8 cellular contexts compared by ENCODE assay signal in genomic region chr1:60281360-60281932, GRCh38.
DNase-seq lines count a peak whose midpoint lies in the region; ATAC-seq, FAIRE-seq and TF ChIP-seq lines count a peak whose summit lies in the region.

No MANE protein-coding gene starts in this region.

- peak; percentile 17 to 64; a peak in 3 of 4 replicates for TF ChIP-seq EP300 in SK-N-SH (IDR thresholded peaks at IDR 0.05; ENCODE audit: borderline replicate concordance in 1 of 2, low read depth in 1 of 2, low read length in 1 of 2)

- H3K9me2 ChIP-seq in SK-N-SH = 0 out of 2 replicates have a peak, but pooled peaks cover 3% of the 10 kb centered on the region

- DNase-seq in AG04450 (ENCODE audit: low read depth, low spot score) (no peak), GM12891 (ENCODE audit: insufficient read length, low spot score) (peak; percentile 37), NCI-H1048 (lab: John Stamatoyannopoulos, UW) (peak; percentile 68), SK-N-SH (peak; percentile 79), epithelial cell of prostate (ENCODE audit: low read depth, low spot score) (peak; percentile 49), middle frontal gyrus (ENCODE audit: extremely low spot score, low spot score) (peak; percentile 79), GOT3 (lab: John Stamatoyannopoulos, UW) (no peak)

- H3K79me2 ChIP-seq in SK-N-SH (ENCODE audit: insufficient read depth) = no peaks in the 10 kb centered on the region

- peaks cover 17% of the 10 kb centered on the region for H3F3A ChIP-seq in SK-N-SH (replicated peaks; ENCODE audit: insufficient read depth)

- WGBS in SK-N-SH (ENCODE audit: low lambda C conversion rate) = 9% methylated on average over 9 of the region's 9 CpGs

- H3K4me2 ChIP-seq in SK-N-SH = peak overlapping the region; percentile 57

- ATAC-seq in HG02759 (IDR thresholded peaks at IDR 0.05; ENCODE audit: unreplicated experiment) = peak; percentile 98

- CTCF ChIA-PET in AG04450 (lab: Charles Lee) = interaction anchor here (0.6 to 1.9 kb wide), 20 partner anchors 9 to 1570 kb away, joined by 3 to 29 read pairs (median 4); no protein-coding TSS in a partner anchor
- CTCF ChIA-PET in SK-N-SH (lab: Yijun Ruan, JAX) = interaction anchor here (0.5 to 3.1 kb wide), 69 partner anchors 8 to 1570 kb away, joined by 3 to 35 read pairs (median 4); no protein-coding TSS in a partner anchor

- H3K9me3 ChIP-seq in AG04450 (ENCODE audit: control insufficient read depth, insufficient read depth, low read length) (no peaks in the 10 kb centered on the region), SK-N-SH (no peaks in the 10 kb centered on the region)

- H3K27me3 ChIP-seq in AG04450 (ENCODE audit: control insufficient read depth, insufficient read depth, low read length) (no peaks in the 10 kb centered on the region), SK-N-SH (ENCODE audit: insufficient read depth) (no peaks in the 10 kb centered on the region)

- no peaks in the 10 kb centered on the region for H3K36me3 ChIP-seq in SK-N-SH (replicated peaks in 1 of 2; ENCODE audit: control insufficient read depth in 1 of 2, insufficient read depth in 2 of 2, low read length in 1 of 2)

- no peak for TF ChIP-seq POLR2A in GM12891 (IDR thresholded peaks at IDR 0.05; ENCODE audit: low read depth, low read length)

- peak; percentile 98 for TF ChIP-seq RAD21 in SK-N-SH (IDR thresholded peaks at IDR 0.05; ENCODE audit: low read length)

- FAIRE-seq in GM12891 (lab: Jason Lieb, UNC) = no peak

- H4K20me1 ChIP-seq in SK-N-SH (ENCODE audit: insufficient read depth) = no peaks in the 10 kb centered on the region

- peak overlapping the region; percentile 10; the same call in 1 of the 2 replicates for H3K9ac ChIP-seq in SK-N-SH

- peak overlapping the region; percentile 69 for H2AFZ ChIP-seq in SK-N-SH (ENCODE audit: low read depth)

- POLR2A ChIA-PET in AG04450 (lab: Yijun Ruan, JAX) (interaction anchor here (0.6 kb wide), 1 partner anchor 1715 kb away, joined by 3 read pairs; no protein-coding TSS in a partner anchor), SK-N-SH (lab: Yijun Ruan, JAX) (interaction anchor here (1.0 to 2.2 kb wide), 8 partner anchors 15 to 769 kb away, joined by 3 to 14 read pairs (median 4); no protein-coding TSS in a partner anchor)

- H3K4me3 ChIP-seq in AG04450 (ENCODE audit: low read depth, low read length) (no peak overlapping the region), SK-N-SH (ENCODE audit: low read depth in 2 of 2, low read length in 1 of 2) (peak overlapping the region in 1 of 2 experiments; percentile 24; a peak in 1 of 4 replicates)

- peak; percentile 87 for TF ChIP-seq CTCF in AG04450 (IDR thresholded peaks at IDR 0.05; ENCODE audit: low read depth, low read length)
- peak; percentile 92 for TF ChIP-seq CTCF in SK-N-SH (IDR thresholded peaks at IDR 0.05)

- H3K27ac ChIP-seq in AG04450 (ENCODE audit: low read depth, low read length) (no peak overlapping the region), SK-N-SH (ENCODE audit: low read depth in 2 of 2, low read length in 1 of 2) (peak overlapping the region; percentile 61 to 98; a peak in 3 of 4 replicates), epithelial cell of prostate (peak overlapping the region; percentile 16)

- H3K4me1 ChIP-seq in SK-N-SH (ENCODE audit: control insufficient read depth in 1 of 2, insufficient read depth in 2 of 2, low read depth in 1 of 2, low read length in 1 of 2) = peaks cover 20 to 21% of the 10 kb centered on the region in 2 experiments

TF ChIP-seq in GM12891, 5 proteins besides CTCF, POLR2A, EP300 and RAD21:
- TF ChIP-seq POU2F2 (IDR thresholded peaks at IDR 0.05; ENCODE audit: low read depth, low read length) (no peak), SPI1 (IDR thresholded peaks at IDR 0.05; ENCODE audit: low read depth, low read length) (no peak), TAF1 (IDR thresholded peaks at IDR 0.05; ENCODE audit: low read depth, low read length) (no peak), PAX5 (IDR thresholded peaks at IDR 0.05; ENCODE audit: insufficient read depth, low read length, severe bottlenecking) (no peak), POLR2AphosphoS5 (IDR thresholded peaks at IDR 0.05; ENCODE audit: low read depth, low read length) (no peak)
TF ChIP-seq in GM12891: peak in this region for 0.

TF ChIP-seq in SK-N-SH, 30 proteins besides CTCF, POLR2A, EP300 and RAD21 (continues in another document):
- TF ChIP-seq CHD2 (IDR thresholded peaks at IDR 0.05; ENCODE audit: low read length, partially characterized antibody) (peak; percentile 24), NRF1 (IDR thresholded peaks at IDR 0.05; ENCODE audit: low read depth, low read length) (no peak), REST (IDR thresholded peaks at IDR 0.05; ENCODE audit: low read depth, low read length) (no peak), MAX (IDR thresholded peaks at IDR 0.05; ENCODE audit: low read depth) (no peak), GATA2 (CRISPR knock-in tag; IDR thresholded peaks at IDR 0.05) (no peak), EZH2phosphoT487 (IDR thresholded peaks at IDR 0.05; ENCODE audit: borderline replicate concordance, low read depth) (no peak), TEAD4 (IDR thresholded peaks at IDR 0.05; ENCODE audit: borderline replicate concordance, insufficient read depth) (no peak), PBX3 (IDR thresholded peaks at IDR 0.05) (peak; percentile 96), NFIC (IDR thresholded peaks at IDR 0.05; ENCODE audit: borderline replicate concordance) (no peak), YY1 (IDR thresholded peaks at IDR 0.05; ENCODE audit: low read depth) (no peak), FOXM1 (IDR thresholded peaks at IDR 0.05; ENCODE audit: low read depth) (no peak), MEF2A (IDR thresholded peaks at IDR 0.05; ENCODE audit: borderline replicate concordance, low read depth) (no peak), TCF12 (IDR thresholded peaks at IDR 0.05) (peak; percentile 51; the same call in 1 of the 2 replicates), MXI1 (IDR thresholded peaks at IDR 0.05; ENCODE audit: low read depth, low read length) (no peak; the same call in 1 of the 2 replicates), POLR2AphosphoS5 (IDR thresholded peaks at IDR 0.05; ENCODE audit: low read depth, low read length) (no peak), RFX5 (IDR thresholded peaks at IDR 0.05; ENCODE audit: low read length) (no peak), ZBTB33 (IDR thresholded peaks at IDR 0.05; ENCODE audit: borderline replicate concordance, low read depth) (no peak)

Comparison
In these comparisons a context has a peak if more than half of its experiments do, and no peak if none do; other contexts are left out.
1. DNase-seq: peak in GM12891 (single experiment), NCI-H1048 (single experiment), SK-N-SH (single experiment), epithelial cell of prostate (single experiment) and middle frontal gyrus (single experiment); none in AG04450 (single experiment) and GOT3 (single experiment).